ENCODE assay signal across 8 cellular contexts in the genomic region with DNA sequence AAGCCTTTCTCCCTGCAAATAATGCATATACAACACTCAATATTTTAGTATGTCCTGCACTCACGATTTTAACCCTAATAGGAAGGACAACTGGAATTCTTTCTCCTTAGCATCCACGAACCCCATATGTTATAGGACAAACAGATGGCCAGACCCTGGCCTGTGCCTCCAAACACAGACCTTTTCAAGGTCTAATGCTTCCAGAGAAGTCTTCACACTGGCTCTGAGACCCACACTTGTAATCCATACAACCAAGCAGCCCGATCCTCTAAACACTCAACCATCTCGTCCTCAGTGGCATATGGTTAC. TPM values are rescaled to one million over a fixed set of nuclear protein-coding genes. Genes with fewer than 3 reads are reported as not detected.
DNase-seq lines count a peak whose midpoint lies in the region; ATAC-seq, FAIRE-seq and TF ChIP-seq lines count a peak whose summit lies in the region.

No MANE protein-coding gene starts in this region.

- peaks cover 8% of the 10 kb centered on the region for H3F3A ChIP-seq in smooth muscle cell (ENCODE audit: low read depth)

- H3K27me3 ChIP-seq in right cardiac atrium (ENCODE audit: control insufficient read depth, insufficient read depth) (no peaks in the 10 kb centered on the region), smooth muscle cell (ENCODE audit: low read depth) (no peaks in the 10 kb centered on the region)

- H3K9me3 ChIP-seq in SK-N-MC (ENCODE audit: low read depth, low read length) (no peaks in the 10 kb centered on the region), right cardiac atrium (ENCODE audit: control insufficient read depth, low read length) (no peaks in the 10 kb centered on the region), smooth muscle cell (replicated peaks; ENCODE audit: low read depth) (no peaks in the 10 kb centered on the region)

- peak; percentile 29 for FAIRE-seq in GM18507 (lab: Jason Lieb, UNC)

- no peaks in the 10 kb centered on the region for H3K36me3 ChIP-seq in SK-N-MC (ENCODE audit: insufficient read depth, low read length)
- no peaks in the 10 kb centered on the region for H3K36me3 ChIP-seq in smooth muscle cell (ENCODE audit: low read depth)

- TF ChIP-seq CTCF in smooth muscle cell (IDR thresholded peaks at IDR 0.05; ENCODE audit: borderline replicate concordance, insufficient read depth, poor library complexity, severe bottlenecking): no peak

- H3K4me1 ChIP-seq in right cardiac atrium (ENCODE audit: control insufficient read depth, insufficient read depth, low read length) (no peaks in the 10 kb centered on the region), smooth muscle cell (ENCODE audit: low read depth) (peaks cover 13% of the 10 kb centered on the region)

- intact Hi-C loops in right cardiac atrium (cut with DNase I): loop anchor here in 1 of 4 donors (10.0 kb wide), 1 partner anchor 59 kb away; no protein-coding TSS in a partner anchor

- H4K20me1 ChIP-seq in smooth muscle cell (ENCODE audit: low read depth): peaks cover 54% of the 10 kb centered on the region

- peak overlapping the region; percentile 93 for H3K4me2 ChIP-seq in smooth muscle cell

- peak overlapping the region; percentile 58 for H3K9ac ChIP-seq in SK-N-MC (ENCODE audit: insufficient read length)
- peak overlapping the region; percentile 93 for H3K9ac ChIP-seq in smooth muscle cell (ENCODE audit: low read depth)

- WGBS in right cardiac atrium: 10% methylated on average over 4 of the region's 4 CpGs
- WGBS in smooth muscle cell (ENCODE audit: low lambda C conversion rate): 1% methylated on average over 4 of the region's 4 CpGs

- H2AFZ ChIP-seq in smooth muscle cell (ENCODE audit: low read depth): no peak overlapping the region

- H3K79me2 ChIP-seq in smooth muscle cell (ENCODE audit: low read depth): peaks cover 47% of the 10 kb centered on the region

- DNase-seq in GM18507 (ENCODE audit: extremely low spot score, insufficient read length, low read depth): no peak
- no peak for DNase-seq in SK-N-MC (ENCODE audit: low read depth, low spot score)
- peak in 1 of 3 donors; percentile 34 for DNase-seq in right cardiac atrium
- no peak for DNase-seq in smooth muscle cell (lab: John Stamatoyannopoulos, UW; ENCODE audit: unreplicated experiment)
- DNase-seq in NCI-H510A treated with DMSO at 0.1 percent for 48 hours (lab: John Stamatoyannopoulos, UW): no peak
- DNase-seq in OCI-M2 (lab: John Stamatoyannopoulos, UW; ENCODE audit: unreplicated experiment): no peak
- DNase-seq in NK-92 treated with Interleukin-12 subunit alpha and Interleukin-12 subunit beta, amount 100 ng/mL, for 24 hours (lab: John Stamatoyannopoulos, UW): no peak
- no peak for DNase-seq in SKM-1 (lab: John Stamatoyannopoulos, UW; ENCODE audit: unreplicated experiment)

- H3K27ac ChIP-seq in SK-N-MC: peak overlapping the region; percentile 55; the same call in 1 of the 2 replicates
- H3K27ac ChIP-seq in right cardiac atrium (ENCODE audit: low read length): peak overlapping the region; percentile 40
- peak overlapping the region; percentile 83 for H3K27ac ChIP-seq in smooth muscle cell (ENCODE audit: low read depth)

- H3K4me3 ChIP-seq in SK-N-MC (peak overlapping the region; percentile 73), right cardiac atrium (ENCODE audit: low read length) (peak overlapping the region; percentile 88), smooth muscle cell (peak overlapping the region; percentile 80)

- ATAC-seq in right cardiac atrium: peak in 1 of 2 donors; percentile 3

RNA-seq across cellular contexts. Expression of a gene that starts 0.6 kb away (rescaled TPM):
- total RNA-seq in right cardiac atrium: 10 to 100 TPM; 18.5 to 29.9 (median 25.1) TPM
- polyA plus RNA-seq in right cardiac atrium: 13.6 TPM
- total RNA-seq in smooth muscle cell: 938 and 998 TPM in 2 replicates
- polyA plus RNA-seq in smooth muscle cell: 211 and 466 TPM in 2 replicates

Comparison
In these comparisons a context has a peak if more than half of its experiments do, and no peak if none do; other contexts are left out.
1. RNA of a gene that starts 0.6 kb away (total RNA-seq): 938 to 998 TPM in smooth muscle cell; 18.5 to 29.9 TPM in right cardiac atrium; every median in the first group is over 10 times any median in the second.
2. Peak in every context shown above with its lines, with median percentiles within 50 percentile points of each other: H3K27ac ChIP-seq and H3K4me3 ChIP-seq.